ENCODE assay signal across 28 cellular contexts in the genomic region with DNA sequence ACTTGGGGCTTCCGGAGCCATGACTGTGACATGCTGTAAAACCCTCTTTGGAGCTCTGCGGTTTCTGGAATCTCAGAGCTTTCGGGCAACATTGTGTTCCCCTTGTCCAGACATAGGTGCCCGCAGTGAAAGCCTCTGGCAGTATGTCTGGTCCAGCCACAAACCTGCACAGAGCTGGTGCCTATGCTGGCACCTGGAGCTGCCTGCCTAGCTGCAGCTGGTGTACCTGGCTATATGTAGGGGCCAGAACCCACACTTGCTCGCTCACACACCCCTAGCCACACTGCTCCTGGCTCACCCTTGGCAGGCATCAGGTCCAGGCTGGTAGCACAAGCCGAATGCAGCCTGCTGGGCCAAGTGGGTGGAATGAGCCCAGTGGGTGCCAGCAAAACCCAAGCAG.
"Had no signal": no experiment of that assay in that cellular context is flagged by ENCODE, and none has a peak within 500 bp of the region (broad histone marks: within the 10 kb centered on the region; RNA-seq: fewer than 3 reads in every experiment).

No MANE protein-coding gene starts in this region.

- H3K36me3 Mint-ChIP-seq: stimulated activated effector memory CD8-positive, alpha-beta T cell treated with anti-CD3 and anti-CD28 coated beads, Interleukin-12 subunit alpha, Interleukin-12 subunit beta, amount 100 ng/mL, for 72 hours; stimulated activated memory B cell treated with anti-CD40 and anti-IgM and Interleukin-4, amounts not matched to agents 10 μg/mL and 1 μg/mL and 100 μg/mL, for 72 hours; stimulated activated naive B cell treated with anti-CD40 and anti-IgM and Interleukin-4, amounts not matched to agents 10 μg/mL and 1 μg/mL and 100 μg/mL, for 72 hours; type B pancreatic cell had no signal

- H3K9me3 Mint-ChIP-seq: stimulated activated memory B cell treated with anti-CD40 and anti-IgM and Interleukin-4, amounts not matched to agents 10 μg/mL and 1 μg/mL and 100 μg/mL, for 72 hours; stimulated activated naive CD8-positive, alpha-beta T cell treated with anti-CD3 and anti-CD28 coated beads, Interleukin-15, amount 100 ng/mL, for 72 hours; stimulated activated naive CD8-positive, alpha-beta T cell treated with anti-CD3 and anti-CD28 coated beads, Interleukin-15, Interleukin-2, amounts not matched to agents 100 ng/mL and 50 ng/mL, for 24 hours; type B pancreatic cell had no signal

- H3K4me1 Mint-ChIP-seq: stimulated activated effector memory CD8-positive, alpha-beta T cell treated with anti-CD3 and anti-CD28 coated beads, Interleukin-12 subunit alpha, Interleukin-12 subunit beta, amount 100 ng/mL, for 72 hours; stimulated activated memory B cell treated with anti-CD40 and anti-IgM and Interleukin-4, amounts not matched to agents 10 μg/mL and 1 μg/mL and 100 μg/mL, for 72 hours; stimulated activated naive B cell treated with anti-CD40 and anti-IgM and Interleukin-4, amounts not matched to agents 10 μg/mL and 1 μg/mL and 100 μg/mL, for 72 hours; stimulated activated naive CD8-positive, alpha-beta T cell treated with anti-CD3 and anti-CD28 coated beads, Interleukin-15, amount 100 ng/mL, for 72 hours had no signal

- H3K4me3 ChIP-seq: stomach, suprapubic skin, testis, thoracic aorta, thyroid gland, tibial artery, tibial nerve, transverse colon, upper lobe of left lung, upper lobe of right lung, uterus, vagina had no signal

- H3K4me1 ChIP-seq: stomach, suprapubic skin, testis, thyroid gland, tibial artery, tibial nerve, transverse colon, upper lobe of left lung, upper lobe of right lung, uterus, vagina had no signal

- H3K27me3 Mint-ChIP-seq: stimulated activated memory B cell treated with anti-CD40 and anti-IgM and Interleukin-4, amounts not matched to agents 10 μg/mL and 1 μg/mL and 100 μg/mL, for 72 hours; stimulated activated naive B cell treated with anti-CD40 and anti-IgM and Interleukin-4, amounts not matched to agents 10 μg/mL and 1 μg/mL and 100 μg/mL, for 72 hours; stimulated activated naive CD8-positive, alpha-beta T cell treated with anti-CD3 and anti-CD28 coated beads, Interleukin-15, amount 100 ng/mL, for 72 hours; stimulated activated naive CD8-positive, alpha-beta T cell treated with anti-CD3 and anti-CD28 coated beads, Interleukin-15, Interleukin-2, amounts not matched to agents 100 ng/mL and 50 ng/mL, for 24 hours; type B pancreatic cell had no signal

- H3K27ac Mint-ChIP-seq: stimulated activated effector memory CD8-positive, alpha-beta T cell treated with anti-CD3 and anti-CD28 coated beads, Interleukin-12 subunit alpha, Interleukin-12 subunit beta, amount 100 ng/mL, for 72 hours; stimulated activated memory B cell treated with anti-CD40 and anti-IgM and Interleukin-4, amounts not matched to agents 10 μg/mL and 1 μg/mL and 100 μg/mL, for 72 hours; stimulated activated naive B cell treated with anti-CD40 and anti-IgM and Interleukin-4, amounts not matched to agents 10 μg/mL and 1 μg/mL and 100 μg/mL, for 72 hours; stimulated activated naive CD8-positive, alpha-beta T cell treated with anti-CD3 and anti-CD28 coated beads, Interleukin-15, amount 100 ng/mL, for 72 hours; stimulated activated naive CD8-positive, alpha-beta T cell treated with anti-CD3 and anti-CD28 coated beads, Interleukin-15, Interleukin-2, amounts not matched to agents 100 ng/mL and 50 ng/mL, for 24 hours; type B pancreatic cell had no signal

- DNase-seq: stimulated activated CD4-positive, alpha-beta T cell treated with anti-CD3 and anti-CD28 coated beads, Interleukin-2, amount 100 ng/mL, for 48 hours; stimulated activated CD4-positive, alpha-beta T cell treated with anti-CD3 and anti-CD28 coated beads, Interleukin-4, amount 100 ng/mL, for 1 hour; stimulated activated CD4-positive, alpha-beta T cell treated with anti-CD3 and anti-CD28 coated beads, Interleukin-4, amount 100 ng/mL, for 24 hours; stimulated activated CD4-positive, alpha-beta T cell treated with anti-CD3 and anti-CD28 coated beads, Interleukin-4, amount 100 ng/mL, for 4 hours; stimulated activated CD8-positive, alpha-beta memory T cell treated with anti-CD3 and anti-CD28 coated beads, Interleukin-4, amount 100 ng/mL, for 48 hours; stimulated activated naive B cell treated with anti-CD40 and anti-IgM and Interleukin-4, amounts not matched to agents 10 μg/mL and 1 μg/mL and 100 μg/mL, for 72 hours; stimulated activated naive CD4-positive, alpha-beta T cell; stimulated activated naive CD4-positive, alpha-beta T cell treated with Interleukin-2 at 50 U/mL for 16 hours; stimulated activated naive CD8-positive, alpha-beta T cell treated with anti-CD3 and anti-CD28 coated beads, Interleukin-15, amount 100 ng/mL, for 72 hours; stimulated activated naive CD8-positive, alpha-beta T cell treated with anti-CD3 and anti-CD28 coated beads, Interleukin-15, Interleukin-2, amounts not matched to agents 100 U/mL and 50 U/mL, for 24 hours; stomach; substantia nigra; testis; thyroid gland; tibial artery; transverse colon; trophoblast cell; upper lobe of right lung; uterus had no signal

- H3K36me3 ChIP-seq: stomach, suprapubic skin, thoracic aorta, thyroid gland, tibial artery, tibial nerve, transverse colon, upper lobe of left lung, upper lobe of right lung, uterus, vagina had no signal

- H3K27me3 ChIP-seq: stomach, suprapubic skin, testis, thyroid gland, tibial artery, tibial nerve, transverse colon, upper lobe of left lung, upper lobe of right lung, uterus, vagina had no signal

- H3K9me3 ChIP-seq: testis, thoracic aorta, thyroid gland, tibial artery, transverse colon, upper lobe of right lung, uterus, vagina had no signal

- ATAC-seq: stimulated activated naive B cell treated with anti-CD40 and anti-IgM and Interleukin-4, amounts not matched to agents 10 μg/mL and 1 μg/mL and 100 μg/mL, for 72 hours; stimulated activated naive CD8-positive, alpha-beta T cell treated with anti-CD3 and anti-CD28 coated beads, Interleukin-15, Interleukin-2, amounts not matched to agents 100 U/mL and 50 U/mL, for 24 hours had no signal

- H3K27ac ChIP-seq: stomach, suprapubic skin, testis, thoracic aorta, thyroid gland, tibial artery, tibial nerve, transverse colon, upper lobe of left lung, upper lobe of right lung, uterus, vagina had no signal

- H3K4me3 Mint-ChIP-seq: stimulated activated effector memory CD8-positive, alpha-beta T cell treated with anti-CD3 and anti-CD28 coated beads, Interleukin-12 subunit alpha, Interleukin-12 subunit beta, amount 100 ng/mL, for 72 hours; stimulated activated memory B cell treated with anti-CD40 and anti-IgM and Interleukin-4, amounts not matched to agents 10 μg/mL and 1 μg/mL and 100 μg/mL, for 72 hours; stimulated activated naive B cell treated with anti-CD40 and anti-IgM and Interleukin-4, amounts not matched to agents 10 μg/mL and 1 μg/mL and 100 μg/mL, for 72 hours; stimulated activated naive CD8-positive, alpha-beta T cell treated with anti-CD3 and anti-CD28 coated beads, Interleukin-15, amount 100 ng/mL, for 72 hours; stimulated activated naive CD8-positive, alpha-beta T cell treated with anti-CD3 and anti-CD28 coated beads, Interleukin-15, Interleukin-2, amounts not matched to agents 100 ng/mL and 50 ng/mL, for 24 hours; type B pancreatic cell had no signal
